12 cellular contexts compared by ENCODE assay signal in the genomic region with DNA sequence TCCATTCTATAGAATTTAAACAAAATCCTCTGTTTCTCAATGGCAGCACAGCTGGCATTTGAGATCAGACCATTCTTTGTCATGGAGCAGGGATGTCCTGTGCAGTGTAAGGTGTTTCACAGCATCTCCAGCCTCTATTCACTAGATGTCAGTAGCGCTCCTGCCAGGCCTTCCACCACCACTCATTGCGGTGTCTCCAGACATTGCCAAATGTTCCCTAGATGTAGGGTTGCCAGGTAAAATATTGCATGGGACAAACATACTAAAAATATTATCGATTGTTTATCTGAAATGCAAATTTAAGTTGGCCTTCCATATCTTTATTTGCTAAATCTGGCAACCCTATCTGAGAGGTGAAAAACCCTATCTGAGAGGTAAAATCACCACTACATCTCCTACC. TPM values are rescaled to one million over a fixed set of nuclear protein-coding genes. Genes with fewer than 3 reads are reported as not detected.
DNase-seq lines count a peak whose midpoint lies in the region; ATAC-seq, FAIRE-seq and TF ChIP-seq lines count a peak whose summit lies in the region.
"Had no signal": no experiment of that assay in that cellular context is flagged by ENCODE, and none has a peak within 500 bp of the region (broad histone marks: within the 10 kb centered on the region; RNA-seq: fewer than 3 reads in every experiment).

No MANE protein-coding gene starts in this region.

- H4K20me1 ChIP-seq in HepG2 (ENCODE audit: insufficient read depth, low read length) (no peaks in the 10 kb centered on the region), Karpas-422 (ENCODE audit: insufficient read depth, low read depth, low read length) (no peaks in the 10 kb centered on the region)

- BruUV-seq in HepG2 (replicated peaks; lab: Mats Ljungman, UMichigan) = no TSS peak

- no peak for TF ChIP-seq POLR2A in HepG2 (IDR thresholded peaks at IDR 0.05; ENCODE audit: insufficient read depth in 1 of 2, low read depth in 2 of 2, low read length in 2 of 2)

- H3K27ac ChIP-seq in VCaP (no peak overlapping the region), HepG2 (ENCODE audit: extremely low read length, insufficient read depth, low read length) (no peak overlapping the region), Karpas-422 (ENCODE audit: low read length) (no peak overlapping the region)
- H3K27ac ChIP-seq: brain microvascular endothelial cell, testis had no signal

- TF ChIP-seq EP300 in HepG2 (IDR thresholded peaks at IDR 0.05; ENCODE audit: low read depth in 2 of 2, low read length in 2 of 2) (no peak), HepG2 (CRISPR knock-in tag; IDR thresholded peaks at IDR 0.05; ENCODE audit: borderline replicate concordance) (no peak)

- H3K4me1 ChIP-seq in HepG2 (ENCODE audit: insufficient read depth, low read length) (no peaks in the 10 kb centered on the region), Karpas-422 (ENCODE audit: low read length) (no peaks in the 10 kb centered on the region)

- DNase-seq in ELR (ENCODE audit: low read depth) = peak; percentile 14
- peak; percentile 69 for DNase-seq in HT-29 (ENCODE audit: low spot score)
- DNase-seq in HepG2 (ENCODE audit: low spot score) = peak; percentile 14
- no peak for DNase-seq in hepatic stellate cell (ENCODE audit: low spot score)
- DNase-seq in Karpas-422 = no peak
- DNase-seq: brain microvascular endothelial cell; naive thymus-derived CD4-positive, alpha-beta T cell; stimulated activated CD4-positive, alpha-beta T cell treated with anti-CD3 and anti-CD28 coated beads, Interleukin-2, amount 100 ng/mL, for 48 hours; testis had no signal

- H2AFZ ChIP-seq in HepG2 (ENCODE audit: low read length) = no peak overlapping the region
- no peak overlapping the region for H2AFZ ChIP-seq in Karpas-422 (ENCODE audit: low read length)

- H3K9me3 ChIP-seq in HepG2 (ENCODE audit: low read length) (no peaks in the 10 kb centered on the region), Karpas-422 (ENCODE audit: low read length) (no peaks in the 10 kb centered on the region)
- H3K9me3 ChIP-seq: testis had no signal

- H3K9me2 ChIP-seq in Karpas-422 (replicated peaks; ENCODE audit: insufficient read depth, low read length) = no peaks in the 10 kb centered on the region

- in situ Hi-C loops in HepG2 (cut with HindIII; ENCODE audit: extremely low pct_ligation_motif_present, low pct_unique_long_range_greater_than_20kb) = no loop called here

- ATAC-seq in HepG2 (peak; percentile 87), GM18870 (IDR thresholded peaks at IDR 0.05; ENCODE audit: unreplicated experiment) (no peak)
- ATAC-seq: naive thymus-derived CD4-positive, alpha-beta T cell had no signal

- WGBS in HepG2 (ENCODE audit: low lambda C conversion rate) = 36% methylated on average over 3 of the region's 3 CpGs

- H3K4me2 ChIP-seq in HepG2 (ENCODE audit: low read depth, low read length) (no peak overlapping the region), Karpas-422 (ENCODE audit: low read depth, low read length, poor library complexity, severe bottlenecking) (no peak overlapping the region)

- intact Hi-C loops in HepG2 (cut with micrococcal nuclease; ENCODE audit: unreplicated experiment) = loop anchor here (1.0 kb wide), 1 partner anchor 11 kb away; the partner anchor contains the start of gene ITLN2

- no peaks in the 10 kb centered on the region for H3K79me2 ChIP-seq in HepG2 (ENCODE audit: insufficient read depth, low read length)
- H3K79me2 ChIP-seq in Karpas-422 (ENCODE audit: low read length) = no peaks in the 10 kb centered on the region

- H3K36me3 ChIP-seq in HepG2 (replicated peaks in 1 of 2; ENCODE audit: control insufficient read depth in 1 of 2, insufficient read depth in 2 of 2, low read length in 2 of 2) = no peaks in the 10 kb centered on the region
- no peaks in the 10 kb centered on the region for H3K36me3 ChIP-seq in Karpas-422 (ENCODE audit: insufficient read depth, low read length)
- H3K36me3 ChIP-seq: brain microvascular endothelial cell had no signal

- CTCF ChIA-PET in HepG2 (lab: Yijun Ruan, JAX; ENCODE audit: low intra/inter-chr PET ratio, low total read pairs) = interaction anchor here (1.1 kb wide), 1 partner anchor 11 kb away, joined by 4 read pairs; the partner anchor contains the start of gene ITLN2

- FAIRE-seq in HepG2 (lab: Jason Lieb, UNC) = peak; percentile 52

- no peak overlapping the region for H3K4me3 ChIP-seq in HepG2 (replicated peaks in 1 of 3; ENCODE audit: insufficient read depth in 1 of 3, low read depth in 2 of 3, low read length in 3 of 3)
- no peak overlapping the region for H3K4me3 ChIP-seq in Karpas-422 (ENCODE audit: low read length)
- H3K4me3 ChIP-seq: testis had no signal

- POLR2A ChIA-PET in HepG2 (lab: Yijun Ruan, JAX) = no interaction called here

- TF ChIP-seq RAD21 in HepG2 (CRISPR knock-in tag; IDR thresholded peaks at IDR 0.05) = no peak

- TF ChIP-seq CTCF in VCaP (conservative IDR thresholded peaks at IDR 0.05) = peak; percentile 82
- TF ChIP-seq CTCF in HepG2 (CRISPR knock-in tag; IDR thresholded peaks at IDR 0.05) = peak; percentile 72

- no peak overlapping the region for H3K9ac ChIP-seq in HepG2 (ENCODE audit: insufficient read depth, low read depth, low read length)
- no peak overlapping the region for H3K9ac ChIP-seq in Karpas-422 (ENCODE audit: low read length)

- peaks cover 0 to 7% of the 10 kb centered on the region in 2 experiments; a peak in 2 of 5 replicates for H3K27me3 ChIP-seq in HepG2 (ENCODE audit: control insufficient read depth in 1 of 2, insufficient read depth in 2 of 2, low read length in 2 of 2)
- no peaks in the 10 kb centered on the region for H3K27me3 ChIP-seq in Karpas-422 (ENCODE audit: low read length)
- H3K27me3 ChIP-seq: brain microvascular endothelial cell, testis had no signal

TF ChIP-seq in HepG2, 621 proteins besides CTCF, POLR2A, EP300 and RAD21 (continues in another document):
- TF ChIP-seq HMG20A (CRISPR knock-in tag; IDR thresholded peaks at IDR 0.05; ENCODE audit: borderline replicate concordance) = no peak

RNA-seq across cellular contexts. Expression of gene ITLN2, which starts 11.7 kb away (rescaled TPM):
- not detected in 2 replicates for total RNA-seq in HT-29 (2014; rRNA removed; shearing (Covaris generic))
- total RNA-seq in HepG2 (2016; rRNA removed; fragmentation: Illumina TruSeq; extraction: Trizol) = not detected in 2 replicates
- not detected in 2 replicates for total RNA-seq in HepG2 (2016; cell fraction: cytosol; rRNA removed; fragmentation: Illumina TruSeq; extraction: Trizol; ENCODE audit: low read depth)
- total RNA-seq in HepG2 (2016; cell fraction: insoluble cytoplasmic fraction; rRNA removed; fragmentation: Illumina TruSeq; extraction: Trizol) = not detected in 2 replicates
- not detected in 2 replicates for total RNA-seq in HepG2 (2016; cell fraction: membrane; rRNA removed; fragmentation: Illumina TruSeq; extraction: Trizol)
- total RNA-seq in HepG2 (2016; cell fraction: nucleus; rRNA removed; fragmentation: Illumina TruSeq; extraction: Trizol) = not detected in 2 replicates
- polyA plus RNA-seq in HepG2 (2011; rRNA removed) = not detected in 2 replicates
- polyA plus RNA-seq in HepG2 (2011; cell fraction: cytosol; rRNA removed) = not detected in 2 replicates
- not detected in 2 replicates for polyA plus RNA-seq in HepG2 (2011; cell fraction: nucleus; rRNA removed)
- polyA plus RNA-seq in HepG2 (2012) = not detected in 2 replicates
- not detected in 2 replicates for polyA plus RNA-seq in HepG2 (2016; cell fraction: cytosol; fragmentation: Illumina TruSeq; extraction: Trizol; ENCODE audit: low read depth)
- not detected in 2 replicates for polyA plus RNA-seq in HepG2 (2016; cell fraction: insoluble cytoplasmic fraction; fragmentation: Illumina TruSeq; extraction: Trizol; ENCODE audit: low read depth)
- polyA plus RNA-seq in HepG2 (2016; cell fraction: membrane; fragmentation: Illumina TruSeq; extraction: Trizol; ENCODE audit: low read depth) = not detected in 2 replicates
- polyA plus RNA-seq in HepG2 (2016; cell fraction: nucleus; fragmentation: Illumina TruSeq; extraction: Trizol; ENCODE audit: insufficient read depth, low read depth) = not detected in 2 replicates
- not detected in 2 replicates for polyA minus RNA-seq in HepG2 (2011; rRNA and poly(A)+ RNA removed; ENCODE audit: low replicate concordance)
- not detected in 2 replicates for polyA minus RNA-seq in HepG2 (2011; cell fraction: cytosol; rRNA and poly(A)+ RNA removed)
- polyA minus RNA-seq in HepG2 (2011; cell fraction: nucleus; rRNA and poly(A)+ RNA removed) = not detected in 2 replicates
- not detected in 2 replicates for total RNA-seq in Karpas-422 (2014; rRNA removed; shearing (Covaris generic); ENCODE audit: low replicate concordance)
- total RNA-seq: G401; naive thymus-derived CD4-positive, alpha-beta T cell had no signal
- polyA plus RNA-seq: naive thymus-derived CD4-positive, alpha-beta T cell had no signal

RNA-seq across cellular contexts. Expression of gene ITLN1, which starts 57.9 kb away (rescaled TPM):
- total RNA-seq in HT-29 (2014; rRNA removed; shearing (Covaris generic)) = not detected in 2 replicates
- not detected in 2 replicates for total RNA-seq in HepG2 (2016; rRNA removed; fragmentation: Illumina TruSeq; extraction: Trizol)
- total RNA-seq in HepG2 (2016; cell fraction: cytosol; rRNA removed; fragmentation: Illumina TruSeq; extraction: Trizol; ENCODE audit: low read depth) = not detected in 2 replicates
- total RNA-seq in HepG2 (2016; cell fraction: insoluble cytoplasmic fraction; rRNA removed; fragmentation: Illumina TruSeq; extraction: Trizol) = not detected in 2 replicates
- total RNA-seq in HepG2 (2016; cell fraction: membrane; rRNA removed; fragmentation: Illumina TruSeq; extraction: Trizol) = not detected in 2 replicates
- total RNA-seq in HepG2 (2016; cell fraction: nucleus; rRNA removed; fragmentation: Illumina TruSeq; extraction: Trizol) = not detected in 2 replicates
- not detected in 2 replicates for polyA plus RNA-seq in HepG2 (2011; rRNA removed)
- not detected in 2 replicates for polyA plus RNA-seq in HepG2 (2011; cell fraction: cytosol; rRNA removed)
- not detected in 2 replicates for polyA plus RNA-seq in HepG2 (2011; cell fraction: nucleus; rRNA removed)
- polyA plus RNA-seq in HepG2 (2012) = not detected in 2 replicates
- polyA plus RNA-seq in HepG2 (2016; cell fraction: cytosol; fragmentation: Illumina TruSeq; extraction: Trizol; ENCODE audit: low read depth) = not detected in 2 replicates
- not detected in 2 replicates for polyA plus RNA-seq in HepG2 (2016; cell fraction: insoluble cytoplasmic fraction; fragmentation: Illumina TruSeq; extraction: Trizol; ENCODE audit: low read depth)
- polyA plus RNA-seq in HepG2 (2016; cell fraction: membrane; fragmentation: Illumina TruSeq; extraction: Trizol; ENCODE audit: low read depth) = not detected in 2 replicates
- not detected in 2 replicates for polyA plus RNA-seq in HepG2 (2016; cell fraction: nucleus; fragmentation: Illumina TruSeq; extraction: Trizol; ENCODE audit: insufficient read depth, low read depth)
- not detected in 2 replicates for polyA minus RNA-seq in HepG2 (2011; rRNA and poly(A)+ RNA removed; ENCODE audit: low replicate concordance)
- polyA minus RNA-seq in HepG2 (2011; cell fraction: cytosol; rRNA and poly(A)+ RNA removed) = not detected in 2 replicates
- not detected in 2 replicates for polyA minus RNA-seq in HepG2 (2011; cell fraction: nucleus; rRNA and poly(A)+ RNA removed)
- not detected in 2 replicates for total RNA-seq in Karpas-422 (2014; rRNA removed; shearing (Covaris generic); ENCODE audit: low replicate concordance)
- total RNA-seq: G401 had no signal
- polyA plus RNA-seq: naive thymus-derived CD4-positive, alpha-beta T cell had no signal

Comparison
In these comparisons a context has a peak if more than half of its experiments do, and no peak if none do; other contexts are left out.
1. DNase-seq: peak in ELR (single experiment), HT-29 (single experiment) and HepG2 (single experiment); none in hepatic stellate cell (single experiment) and Karpas-422 (single experiment).